Comparison of ENCODE assay signal across 29 cellular contexts in genomic region chr16:30397776-30398659, GRCh38. TPM values are rescaled to one million over a fixed set of nuclear protein-coding genes. Genes with fewer than 3 reads are reported as not detected.
DNase-seq lines count a peak whose midpoint lies in the region; ATAC-seq, FAIRE-seq and TF ChIP-seq lines count a peak whose summit lies in the region.
"Had no signal": no experiment of that assay in that cellular context is flagged by ENCODE, and none has a peak within 500 bp of the region (broad histone marks: within the 10 kb centered on the region; RNA-seq: fewer than 3 reads in every experiment).

No MANE protein-coding gene starts in this region.

- in situ Hi-C loops in G401 (cut with HindIII; ENCODE audit: low sequenced_read_pairs): no loop called here

- H3K4me1 ChIP-seq in HUES6 (ENCODE audit: control insufficient read depth, insufficient read depth, low read length): peaks cover 27% of the 10 kb centered on the region
- peaks cover 0 to 50% (median 46%) of the 10 kb centered on the region in 4 donors for H3K4me1 ChIP-seq in sigmoid colon
- H3K4me1 ChIP-seq in small intestine (ENCODE audit: control insufficient read depth in 2 of 2, insufficient read depth in 1 of 2, low read depth in 1 of 2, low read length in 1 of 2): peaks cover 0 to 2% of the 10 kb centered on the region in 2 donors
- H3K4me1 ChIP-seq: foreskin keratinocyte had no signal

- no peaks in the 10 kb centered on the region for H3K9me3 Mint-ChIP-seq in immature natural killer cell
- H3K9me3 Mint-ChIP-seq: activated naive CD4-positive, alpha-beta T cell treated with anti-CD3 and anti-CD28 coated beads for 36 hours; activated T-cell treated with anti-CD3 and anti-CD28 coated beads, Interleukin-2, amount 50 U/mL, for 4 hours had no signal

- H3K4me1 Mint-ChIP-seq in immature natural killer cell: peaks cover 58 to 62% of the 10 kb centered on the region in 2 donors

- TF ChIP-seq POLR2A in sigmoid colon (IDR thresholded peaks at IDR 0.05): no peak

- no peak overlapping the region for H3K27ac ChIP-seq in HUES6 (ENCODE audit: low read depth, low read length)
- H3K27ac ChIP-seq in sigmoid colon: peak overlapping the region in 3 of 4 donors; percentile 89 to 96 (median 94)
- no peak overlapping the region for H3K27ac ChIP-seq in small intestine (ENCODE audit: low read depth in 1 of 2, low read length in 1 of 2)
- H3K27ac ChIP-seq: brain microvascular endothelial cell, foreskin keratinocyte, hepatocyte, upper lobe of right lung had no signal

- intact Hi-C loops in Right ventricle myocardium inferior (cut with DNase I): no loop called here
- intact Hi-C loops in left ventricle myocardium superior (cut with micrococcal nuclease): no loop called here
- intact Hi-C loops in sigmoid colon (cut with DNase I): no loop called here

- H3K9ac ChIP-seq in HUES6 (ENCODE audit: low read length): peak overlapping the region; percentile 25

- DNase-seq in Right ventricle myocardium inferior (ENCODE audit: missing footprints): peak; percentile 21
- DNase-seq in left ventricle myocardium superior: no peak
- DNase-seq in immature natural killer cell: peak; percentile 56 to 60 (median 60)
- no peak for DNase-seq in sigmoid colon
- DNase-seq in NCI-H2227 (lab: John Stamatoyannopoulos, UW; ENCODE audit: unreplicated experiment): no peak
- DNase-seq in small intestine: no peak
- DNase-seq in G401 (ENCODE audit: low spot score): no peak
- DNase-seq: activated CD4-positive, alpha-beta T cell treated with anti-CD3 and anti-CD28 coated beads for 36 hours; activated naive CD4-positive, alpha-beta T cell treated with anti-CD3 and anti-CD28 coated beads for 36 hours; activated T-cell treated with anti-CD3 and anti-CD28 coated beads, Interleukin-2, amount 50 U/mL, for 4 hours; amniotic stem cell; brain microvascular endothelial cell; Caco-2; effector CD8-positive, alpha-beta T cell; foreskin keratinocyte; left cardiac atrium; MG63; NCI-H1105 treated with DMSO at 0.1 percent for 48 hours; NCI-H2081; NCI-H345; occipital lobe; stimulated activated CD4-positive, alpha-beta T cell treated with anti-CD3 and anti-CD28 coated beads, Interleukin-2, amount 100 ng/mL, for 48 hours; T-helper 1 cell; upper lobe of right lung had no signal

- peaks cover 21% of the 10 kb centered on the region for H3K36me3 ChIP-seq in HUES6 (ENCODE audit: control insufficient read depth, insufficient read depth, low read length)
- peaks cover 10 to 19% (median 12%) of the 10 kb centered on the region in 4 donors for H3K36me3 ChIP-seq in sigmoid colon
- H3K36me3 ChIP-seq in small intestine (ENCODE audit: control insufficient read depth in 2 of 2, insufficient read depth in 2 of 2, low read length in 2 of 2): no peaks in the 10 kb centered on the region

- no peak for TF ChIP-seq EP300 in sigmoid colon (IDR thresholded peaks at IDR 0.05)

- no peaks in the 10 kb centered on the region for H3K36me3 Mint-ChIP-seq in immature natural killer cell

- TF ChIP-seq CTCF in sigmoid colon (IDR thresholded peaks at IDR 0.05): no peak

- ATAC-seq in Right ventricle myocardium inferior (no peak), left ventricle myocardium superior (no peak)
- ATAC-seq: activated CD4-positive, alpha-beta T cell treated with anti-CD3 and anti-CD28 coated beads for 36 hours; activated T-cell treated with anti-CD3 and anti-CD28 coated beads, Interleukin-2, amount 50 U/mL, for 4 hours; foreskin keratinocyte; left cardiac atrium; upper lobe of right lung had no signal

- H3K9me3 ChIP-seq in HUES6 (ENCODE audit: control insufficient read depth, insufficient read depth, low read depth, low read length): no peaks in the 10 kb centered on the region
- no peaks in the 10 kb centered on the region for H3K9me3 ChIP-seq in sigmoid colon
- no peaks in the 10 kb centered on the region for H3K9me3 ChIP-seq in small intestine (ENCODE audit: control insufficient read depth, low read depth)
- H3K9me3 ChIP-seq: Caco-2, MG63, upper lobe of right lung had no signal

- H3K27me3 ChIP-seq in HUES6 (ENCODE audit: control insufficient read depth, insufficient read depth, low read length) (no peaks in the 10 kb centered on the region), sigmoid colon (no peaks in the 10 kb centered on the region), small intestine (ENCODE audit: control insufficient read depth in 2 of 2, insufficient read depth in 2 of 2, low read length in 2 of 2) (no peaks in the 10 kb centered on the region)
- H3K27me3 ChIP-seq: brain microvascular endothelial cell, foreskin keratinocyte, hepatocyte, MG63, upper lobe of right lung had no signal

- WGBS in sigmoid colon, 2 donors: 92 to 94% methylated on average over 42 of the region's 42 CpGs
- WGBS in small intestine, 3 donors: 87 to 93% (median 89%) methylated on average over 35 to 42 of the region's 42 CpGs

- peak overlapping the region in 2 of 6 donors; percentile 45 to 75 for H3K27ac Mint-ChIP-seq in immature natural killer cell
- H3K27ac Mint-ChIP-seq: activated CD4-positive, alpha-beta T cell treated with anti-CD3 and anti-CD28 coated beads for 36 hours; activated naive CD4-positive, alpha-beta T cell treated with anti-CD3 and anti-CD28 coated beads for 36 hours had no signal

- FAIRE-seq in small intestine (lab: Jason Lieb, UNC): no peak
- FAIRE-seq: colon, H54 had no signal

- H3K27me3 Mint-ChIP-seq in immature natural killer cell (ENCODE audit: low read depth in 3 of 3): peaks cover 12 to 24% (median 13%) of the 10 kb centered on the region in 3 donors
- H3K27me3 Mint-ChIP-seq: activated CD4-positive, alpha-beta T cell treated with anti-CD3 and anti-CD28 coated beads for 36 hours had no signal

- H3K4me3 ChIP-seq in HUES6 (ENCODE audit: low read depth, low read length): no peak overlapping the region
- no peak overlapping the region for H3K4me3 ChIP-seq in sigmoid colon
- H3K4me3 ChIP-seq in small intestine (ENCODE audit: low read depth in 1 of 2, low read length in 2 of 2): no peak overlapping the region
- H3K4me3 ChIP-seq: hepatocyte, MG63, upper lobe of right lung had no signal

- H3K4me3 Mint-ChIP-seq in immature natural killer cell: peak overlapping the region; percentile 15 to 82 (median 45)

RNA-seq across cellular contexts. Expression of gene ZNF48, which starts 2.8 kb away (rescaled TPM):
- total RNA-seq in Right ventricle myocardium inferior (5.3 TPM), left ventricle myocardium superior (5.2 TPM), sigmoid colon (10 to 100 TPM in 3 of 4 donors, 1 to 10 TPM in 1; 8.1 to 12.8 (median 11.4) TPM)
- polyA plus RNA-seq in immature natural killer cell (1 to 10 TPM; 4.2 to 9.3 (median 5.7) TPM), sigmoid colon (1 to 10 TPM; 2.4 to 5.9 (median 2.8) TPM), small intestine (1 to 10 TPM; 1.6 to 7.0 (median 1.8) TPM)
- total RNA-seq in G401 (2014; rRNA removed; shearing (Covaris generic)): 30.4 and 41.8 TPM in 2 replicates

RNA-seq across cellular contexts. Expression of gene ZNF771, which starts 9.4 kb away (rescaled TPM):
- total RNA-seq in Right ventricle myocardium inferior (5.1 TPM), left ventricle myocardium superior (6.1 TPM), sigmoid colon (10 to 100 TPM; 17.4 to 30.7 (median 20.3) TPM)
- polyA plus RNA-seq in immature natural killer cell (1 to 10 TPM in 2 of 3 donors, not detected in 1; 2.8 to 3.2 TPM), sigmoid colon (1 to 10 TPM; 2.5 to 5.2 (median 3.0) TPM), small intestine (1 to 10 TPM; 2.5 to 5.3 (median 3.2) TPM)
- 31.6 and 41.2 TPM in 2 replicates for total RNA-seq in G401 (2014; rRNA removed; shearing (Covaris generic))

RNA-seq across cellular contexts. Expression of gene SEPTIN1, which starts 15.7 kb away (rescaled TPM):
- total RNA-seq in Right ventricle myocardium inferior: 1.4 TPM
- 2.5 TPM for total RNA-seq in left ventricle myocardium superior
- 100 to 1,000 TPM; 155 to 213 (median 161) TPM for polyA plus RNA-seq in immature natural killer cell
- 1 to 10 TPM in 3 of 4 donors, under 1 TPM in 1; 0.82 to 5.8 (median 1.9) TPM for total RNA-seq in sigmoid colon
- polyA plus RNA-seq in sigmoid colon: 10 to 100 TPM in 1 of 3 donors, 1 to 10 TPM in 2; 1.2 to 46.6 (median 2.4) TPM
- 10 to 100 TPM in 1 of 3 donors, 1 to 10 TPM in 2; 5.6 to 21.1 (median 7.2) TPM for polyA plus RNA-seq in small intestine
- 0.10 and 0.86 TPM in 2 replicates for total RNA-seq in G401 (2014; rRNA removed; shearing (Covaris generic))
- total RNA-seq: foreskin keratinocyte, hepatocyte, RPMI7951 had no signal

RNA-seq across cellular contexts. Expression of gene MYL11, which starts 23.4 kb away (rescaled TPM):
- total RNA-seq in Right ventricle myocardium inferior (not detected), left ventricle myocardium superior (not detected), sigmoid colon (not detected)
- polyA plus RNA-seq in immature natural killer cell (10 to 100 TPM; 10.9 to 22.2 (median 18.7) TPM), sigmoid colon (not detected), small intestine (1 to 10 TPM in 1 of 3 donors, under 1 TPM in 1, not detected in 1; 0.82 to 1.9 TPM)
- total RNA-seq in G401 (2014; rRNA removed; shearing (Covaris generic)): 0.58 TPM in 1 of 2 replicates, not detected in the other
- total RNA-seq: foreskin keratinocyte, left cardiac atrium, RPMI7951, upper lobe of right lung had no signal

RNA-seq across cellular contexts. Expression of gene TBC1D10B, which starts 27.7 kb away (rescaled TPM):
- total RNA-seq in Right ventricle myocardium inferior (26.0 TPM), left ventricle myocardium superior (26.4 TPM), sigmoid colon (10 to 100 TPM; 14.5 to 25.2 (median 19.2) TPM)
- polyA plus RNA-seq in immature natural killer cell (10 to 100 TPM in 2 of 3 donors, 1 to 10 TPM in 1; 9.5 to 18.5 (median 10.1) TPM), sigmoid colon (10 to 100 TPM; 24.6 to 38.3 (median 25.0) TPM), small intestine (10 to 100 TPM; 30.8 to 46.1 (median 43.0) TPM)
- 43.3 and 59.8 TPM in 2 replicates for total RNA-seq in G401 (2014; rRNA removed; shearing (Covaris generic))

Comparison
In these comparisons a context has a peak if more than half of its experiments do, and no peak if none do; other contexts are left out.
1. DNase-seq: peak in Right ventricle myocardium inferior (single experiment) and immature natural killer cell (3 of 3); none in left ventricle myocardium superior (single experiment), sigmoid colon (single experiment), NCI-H2227 (single experiment), small intestine (single experiment) and G401 (single experiment).
2. H3K27ac ChIP-seq: peak in sigmoid colon (3 of 4); none in HUES6 (single experiment) and small intestine (0 of 2).